9 cellular contexts compared by ENCODE assay signal in the genomic region with DNA sequence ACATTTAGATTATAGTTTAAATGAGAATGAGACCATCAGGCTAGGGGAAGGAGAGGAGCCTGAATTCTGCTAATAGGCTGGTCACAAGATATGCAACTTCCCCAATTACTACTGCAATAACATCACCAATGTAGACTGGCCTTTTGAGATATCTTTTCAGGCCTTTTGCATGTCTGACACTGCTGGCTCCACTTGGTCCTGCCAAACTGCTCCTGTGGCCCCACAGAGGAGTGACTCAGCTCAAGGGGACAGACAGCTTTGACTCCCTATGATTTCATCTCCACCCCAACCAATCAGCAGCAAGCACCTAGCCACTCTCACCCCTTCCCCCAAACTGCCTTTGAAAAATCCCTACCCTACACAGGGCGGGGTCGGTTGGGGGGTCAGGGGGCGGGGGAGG. TPM values are rescaled to one million over a fixed set of nuclear protein-coding genes. Genes with fewer than 3 reads are reported as not detected.
DNase-seq lines count a peak whose midpoint lies in the region; ATAC-seq and TF ChIP-seq lines count a peak whose summit lies in the region.
"Had no signal": no experiment of that assay in that cellular context is flagged by ENCODE, and none has a peak within 500 bp of the region (broad histone marks: within the 10 kb centered on the region; RNA-seq: fewer than 3 reads in every experiment).

No MANE protein-coding gene starts in this region.

- intact Hi-C loops in activated CD8-positive, alpha-beta T cell treated with anti-CD3 and anti-CD28 coated beads for 36 hours (cut with micrococcal nuclease) = no loop called here

- no peaks in the 10 kb centered on the region for H3K27me3 Mint-ChIP-seq in CD8-positive, alpha-beta memory T cell
- H3K27me3 Mint-ChIP-seq in activated CD8-positive, alpha-beta T cell treated with anti-CD3 and anti-CD28 coated beads for 36 hours = no peaks in the 10 kb centered on the region
- peaks cover 24% of the 10 kb centered on the region for H3K27me3 Mint-ChIP-seq in osteocyte (ENCODE audit: unreplicated experiment)

- H3K4me3 ChIP-seq in CD8-positive, alpha-beta memory T cell (ENCODE audit: low read length) = peak overlapping the region; percentile 50
- H3K4me3 ChIP-seq in mesendoderm (ENCODE audit: low read length) = no peak overlapping the region

- H3K9me3 ChIP-seq in CD8-positive, alpha-beta memory T cell (ENCODE audit: low read length) = no peaks in the 10 kb centered on the region

- H2BK15ac ChIP-seq in mesendoderm (replicated peaks; ENCODE audit: low read depth) = no peak overlapping the region

- H2AK5ac ChIP-seq in mesendoderm (ENCODE audit: low read length) = no peak overlapping the region

- peaks cover 4% of the 10 kb centered on the region for H3K36me3 ChIP-seq in CD8-positive, alpha-beta memory T cell (ENCODE audit: insufficient read depth, low read length)
- no peaks in the 10 kb centered on the region for H3K36me3 ChIP-seq in mesendoderm (ENCODE audit: control insufficient read depth, insufficient read depth, low read length)

- H3K9ac ChIP-seq in mesendoderm (ENCODE audit: low read length) = no peak overlapping the region

- no peak overlapping the region for H2BK5ac ChIP-seq in mesendoderm (ENCODE audit: low read length)

- peak overlapping the region in 2 of 8 donors; percentile 96 to 97 for H3K27ac Mint-ChIP-seq in CD8-positive, alpha-beta memory T cell
- peak overlapping the region; percentile 88 for H3K27ac Mint-ChIP-seq in activated CD8-positive, alpha-beta T cell treated with anti-CD3 and anti-CD28 coated beads for 36 hours
- no peak overlapping the region for H3K27ac Mint-ChIP-seq in osteocyte (ENCODE audit: unreplicated experiment)

- no peak overlapping the region for H2BK120ac ChIP-seq in mesendoderm (ENCODE audit: low read depth, low read length)

- no peak overlapping the region for H4K8ac ChIP-seq in mesendoderm (ENCODE audit: low read depth, low read length)

- peak overlapping the region; percentile 58 for H3K56ac ChIP-seq in mesendoderm (ENCODE audit: low read length)

- H3K27me3 ChIP-seq in CD8-positive, alpha-beta memory T cell (ENCODE audit: insufficient read depth, low read length, poor library complexity, severe bottlenecking) = no peaks in the 10 kb centered on the region
- H3K27me3 ChIP-seq in mesendoderm (ENCODE audit: insufficient read depth, low read length, poor library complexity) = no peaks in the 10 kb centered on the region

- H4K5ac ChIP-seq in mesendoderm (ENCODE audit: low read length) = no peak overlapping the region

- H3K79me2 ChIP-seq in mesendoderm (ENCODE audit: control insufficient read depth, insufficient read depth, low read length) = no peaks in the 10 kb centered on the region

- TF ChIP-seq CTCF in activated CD8-positive, alpha-beta T cell treated with anti-CD3 and anti-CD28 coated beads for 36 hours (IDR thresholded peaks at IDR 0.05) = no peak
- no peak for TF ChIP-seq CTCF in GM20000 (IDR thresholded peaks at IDR 0.05; ENCODE audit: extremely low read depth, missing control alignments)
- no peak for TF ChIP-seq CTCF in osteocyte (IDR thresholded peaks at IDR 0.05)

- no peaks in the 10 kb centered on the region for H3K9me3 Mint-ChIP-seq in CD8-positive, alpha-beta memory T cell
- H3K9me3 Mint-ChIP-seq in activated CD8-positive, alpha-beta T cell treated with anti-CD3 and anti-CD28 coated beads for 36 hours = no peaks in the 10 kb centered on the region
- no peaks in the 10 kb centered on the region for H3K9me3 Mint-ChIP-seq in osteocyte (ENCODE audit: unreplicated experiment)

- H3K36me3 Mint-ChIP-seq in CD8-positive, alpha-beta memory T cell = peaks cover 0 to 2% (median 0%) of the 10 kb centered on the region in 3 donors
- peaks cover 15% of the 10 kb centered on the region for H3K36me3 Mint-ChIP-seq in activated CD8-positive, alpha-beta T cell treated with anti-CD3 and anti-CD28 coated beads for 36 hours (ENCODE audit: low read depth)
- H3K36me3 Mint-ChIP-seq in osteocyte (ENCODE audit: unreplicated experiment) = no peaks in the 10 kb centered on the region

- POLR2A ChIA-PET in CD8-positive, alpha-beta memory T cell (lab: Charles Lee) = interaction anchor here (0.7 to 3.1 kb wide), 3 partner anchors 10 to 23 kb away, joined by 4 to 35 read pairs (median 10); no protein-coding TSS in a partner anchor
- POLR2A ChIA-PET in activated CD8-positive, alpha-beta T cell treated with anti-CD3 and anti-CD28 coated beads for 36 hours (lab: Charles Lee) = interaction anchor here (2.2 to 2.7 kb wide), 2 partner anchors 10 to 14 kb away, joined by 10 to 14 read pairs; no protein-coding TSS in a partner anchor

- H3K27ac ChIP-seq in CD8-positive, alpha-beta memory T cell (ENCODE audit: low read depth, low read length) = peak overlapping the region; percentile 94
- peak overlapping the region; percentile 46 for H3K27ac ChIP-seq in mesendoderm (ENCODE audit: low read depth, low read length)

- H3K4me2 ChIP-seq in mesendoderm (ENCODE audit: low read length) = no peak overlapping the region

- no peak overlapping the region for H3K4ac ChIP-seq in mesendoderm (ENCODE audit: low read depth, low read length)

- H3K4me3 Mint-ChIP-seq in CD8-positive, alpha-beta memory T cell = peak overlapping the region in 6 of 7 donors; percentile 79 to 86 (median 83)
- H3K4me3 Mint-ChIP-seq in activated CD8-positive, alpha-beta T cell treated with anti-CD3 and anti-CD28 coated beads for 36 hours = peak overlapping the region; percentile 36
- H3K4me3 Mint-ChIP-seq in osteocyte (ENCODE audit: unreplicated experiment) = no peak overlapping the region

- CTCF ChIA-PET in CD8-positive, alpha-beta memory T cell (lab: Charles Lee) = interaction anchor here (1.3 to 2.3 kb wide), 5 partner anchors 10 to 23 kb away, joined by 4 to 15 read pairs (median 6); a partner anchor contains a TSS
- CTCF ChIA-PET in activated CD8-positive, alpha-beta T cell treated with anti-CD3 and anti-CD28 coated beads for 36 hours (lab: Charles Lee) = interaction anchor here (0.6 to 2.5 kb wide), 6 partner anchors 9 to 39 kb away, joined by 3 to 10 read pairs (median 6); no protein-coding TSS in a partner anchor

- peak; percentile 72 for ATAC-seq in activated CD8-positive, alpha-beta T cell treated with anti-CD3 and anti-CD28 coated beads for 36 hours

- no peaks in the 10 kb centered on the region for H3K79me1 ChIP-seq in mesendoderm (ENCODE audit: low read length)

- no peak overlapping the region for H3K23ac ChIP-seq in mesendoderm (ENCODE audit: low read length)

- peak in 1 of 5 donors; percentile 61 for DNase-seq in CD8-positive, alpha-beta memory T cell
- DNase-seq in Kasumi-1 (lab: John Stamatoyannopoulos, UW) (peak; percentile 28 to 44), mesendoderm (peak; percentile 87), NCI-H1694 (lab: John Stamatoyannopoulos, UW) (no peak), GM20000 (ENCODE audit: low spot score) (no peak), activated gamma-delta T cell treated with Interleukin-2 at 50 U/mL for 16 hours (no peak), osteocyte (ENCODE audit: extremely low spot score, unreplicated experiment) (no peak)
- peak; percentile 67 for DNase-seq in activated CD8-positive, alpha-beta T cell treated with anti-CD3 and anti-CD28 coated beads for 36 hours
- DNase-seq: NK-92 treated with Interleukin-12 subunit alpha and Interleukin-12 subunit beta, amount 100 ng/mL, for 24 hours had no signal

- no CpG with 5 or more reads among the region's 3 CpGs for WGBS in mesendoderm (ENCODE audit: extremely low coverage, insufficient coverage, low lambda C conversion rate)

- H3K4me1 Mint-ChIP-seq in CD8-positive, alpha-beta memory T cell = peaks cover 0 to 46% (median 45%) of the 10 kb centered on the region in 3 donors
- H3K4me1 Mint-ChIP-seq in activated CD8-positive, alpha-beta T cell treated with anti-CD3 and anti-CD28 coated beads for 36 hours (ENCODE audit: low read depth) = peaks cover 84% of the 10 kb centered on the region
- no peaks in the 10 kb centered on the region for H3K4me1 Mint-ChIP-seq in osteocyte (ENCODE audit: unreplicated experiment)

- H3K4me1 ChIP-seq in CD8-positive, alpha-beta memory T cell (ENCODE audit: insufficient read depth, low read length) = peaks cover 90% of the 10 kb centered on the region
- peaks cover 10% of the 10 kb centered on the region for H3K4me1 ChIP-seq in mesendoderm (ENCODE audit: control insufficient read depth, low read depth, low read length)

- H3K18ac ChIP-seq in mesendoderm (ENCODE audit: low read length) = peak overlapping the region; percentile 25

RNA-seq across cellular contexts. Expression of a gene that starts 22.8 kb away (rescaled TPM):
- 10 to 100 TPM; 15.6 to 16.2 TPM for total RNA-seq in CD8-positive, alpha-beta memory T cell
- 16.5 TPM for polyA plus RNA-seq in CD8-positive, alpha-beta memory T cell
- 10 to 100 TPM; 10.6 to 11.8 TPM for total RNA-seq in activated CD8-positive, alpha-beta T cell treated with anti-CD3 and anti-CD28 coated beads for 36 hours
- 0.69 TPM for polyA plus RNA-seq in mesendoderm (2013, experiment 1 of 2)
- 0.67 TPM for polyA plus RNA-seq in mesendoderm (2013, experiment 2 of 2)
- not detected in 2 replicates for total RNA-seq in osteocyte

Comparison
In these comparisons a context has a peak if more than half of its experiments do, and no peak if none do; other contexts are left out.
1. DNase-seq: peak in Kasumi-1 (2 of 2), activated CD8-positive, alpha-beta T cell treated with anti-CD3 and anti-CD28 coated beads for 36 hours (single experiment) and mesendoderm (single experiment); none in NCI-H1694 (single experiment), GM20000 (single experiment), activated gamma-delta T cell treated with Interleukin-2 at 50 U/mL for 16 hours (single experiment) and osteocyte (single experiment).
2. RNA of a gene that starts 22.8 kb away (total RNA-seq): 15.6 to 16.2 TPM in CD8-positive, alpha-beta memory T cell and 10.6 to 11.8 TPM in activated CD8-positive, alpha-beta T cell treated with anti-CD3 and anti-CD28 coated beads for 36 hours; not detected in osteocyte; every median in the first group is over 10 times any median in the second.